ENCODE assay signal across 8 cellular contexts in the genomic region with DNA sequence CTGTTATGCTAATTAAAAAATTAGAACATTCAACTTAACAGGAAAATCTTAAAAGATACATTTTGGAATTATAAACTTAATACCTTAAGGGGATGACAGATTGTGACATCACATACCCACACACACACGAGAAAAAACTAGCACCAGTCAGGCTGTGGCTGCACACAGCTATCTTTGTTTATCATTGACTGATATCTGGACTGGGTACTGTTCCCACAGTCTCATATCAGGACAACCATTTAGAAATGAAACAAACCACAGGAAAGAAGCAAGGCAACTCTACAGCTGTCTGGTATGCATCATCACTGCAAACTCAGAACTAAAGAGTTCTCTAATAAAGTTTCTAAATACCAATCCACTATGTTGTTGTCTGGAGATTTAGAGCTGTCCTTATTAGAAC.
DNase-seq lines count a peak whose midpoint lies in the region; ATAC-seq and TF ChIP-seq lines count a peak whose summit lies in the region.

No MANE protein-coding gene starts in this region.

- DNase-seq in activated CD8-positive, alpha-beta memory T cell treated with anti-CD3 and anti-CD28 coated beads, Interleukin-2, amount 50 U/mL, for 48 hours: peak; percentile 59
- no peak for DNase-seq in activated CD8-positive, alpha-beta memory T cell treated with anti-CD3 and anti-CD28 coated beads for 24 hours
- peak; percentile 36 to 40 for DNase-seq in activated T-cell treated with anti-CD3 and anti-CD28 coated beads, Interleukin-2, amount 50 U/mL, for 48 hours
- DNase-seq in stimulated activated CD8-positive, alpha-beta memory T cell treated with anti-CD3 and anti-CD28 coated beads, Interleukin-4, amount 100 ng/mL, for 24 hours (ENCODE audit: low read depth): peak; percentile 7
- DNase-seq in WTC11 (ENCODE audit: low spot score) (no peak), posterior vena cava (ENCODE audit: low spot score) (no peak)
- DNase-seq in CD4-positive, alpha-beta memory T cell: no peak

- ATAC-seq in HG02885 (IDR thresholded peaks at IDR 0.05; ENCODE audit: poor library complexity, unreplicated experiment): peak; percentile 99
- no peak for ATAC-seq in WTC11

- H3K4me1 Mint-ChIP-seq in WTC11: peaks cover 11% of the 10 kb centered on the region
- H3K4me1 Mint-ChIP-seq in CD4-positive, alpha-beta memory T cell: peaks cover 0 to 7% (median 4%) of the 10 kb centered on the region in 4 donors

- intact Hi-C loops in posterior vena cava (cut with DNase I): no loop called here
- intact Hi-C loops in CD4-positive, alpha-beta memory T cell (cut with micrococcal nuclease): no loop called here

- H3K36me3 ChIP-seq in CD4-positive, alpha-beta memory T cell (ENCODE audit: insufficient read depth, low read length): no peaks in the 10 kb centered on the region

- no peak for TF ChIP-seq CTCF in WTC11 (IDR thresholded peaks at IDR 0.05)

- no peaks in the 10 kb centered on the region for H3K27me3 Mint-ChIP-seq in WTC11 (ENCODE audit: low read depth)
- no peaks in the 10 kb centered on the region for H3K27me3 Mint-ChIP-seq in CD4-positive, alpha-beta memory T cell

- POLR2A ChIA-PET in WTC11 (lab: Charles Lee): no interaction called here
- POLR2A ChIA-PET in CD4-positive, alpha-beta memory T cell (lab: Charles Lee; ENCODE audit: partially characterized antibody): no interaction called here

- H3K4me3 ChIP-seq in CD4-positive, alpha-beta memory T cell (ENCODE audit: low read length in 2 of 2): no peak overlapping the region

- no peaks in the 10 kb centered on the region for H3K9me3 ChIP-seq in CD4-positive, alpha-beta memory T cell (ENCODE audit: control insufficient read depth in 1 of 2, low read length in 2 of 2)

- no peaks in the 10 kb centered on the region for H3K27me3 ChIP-seq in CD4-positive, alpha-beta memory T cell (ENCODE audit: insufficient read depth, low read length)

- peaks cover 19% of the 10 kb centered on the region for H3K9me3 Mint-ChIP-seq in WTC11
- peaks cover 0 to 21% (median 10%) of the 10 kb centered on the region in 8 donors for H3K9me3 Mint-ChIP-seq in CD4-positive, alpha-beta memory T cell

- H3K36me3 Mint-ChIP-seq in WTC11: peaks cover 23% of the 10 kb centered on the region
- peaks cover 50 to 54% of the 10 kb centered on the region in 2 donors for H3K36me3 Mint-ChIP-seq in CD4-positive, alpha-beta memory T cell

- H3K4me3 Mint-ChIP-seq in WTC11: no peak overlapping the region
- no peak overlapping the region for H3K4me3 Mint-ChIP-seq in CD4-positive, alpha-beta memory T cell

- H3K27ac Mint-ChIP-seq in WTC11: no peak overlapping the region
- H3K27ac Mint-ChIP-seq in CD4-positive, alpha-beta memory T cell: no peak overlapping the region

- no peak overlapping the region for H3K27ac ChIP-seq in CD4-positive, alpha-beta memory T cell (ENCODE audit: low read depth, low read length)

- CTCF ChIA-PET in WTC11 (lab: Charles Lee): no interaction called here
- CTCF ChIA-PET in CD4-positive, alpha-beta memory T cell (lab: Charles Lee; ENCODE audit: partially characterized antibody): interaction anchor here (1.2 kb wide), 1 partner anchor 286 kb away, joined by 3 read pairs; no protein-coding TSS in a partner anchor

- H3K4me1 ChIP-seq in CD4-positive, alpha-beta memory T cell (ENCODE audit: insufficient read depth, low read length): no peaks in the 10 kb centered on the region

TF ChIP-seq in WTC11, 78 proteins besides CTCF, POLR2A, EP300 and RAD21 (continues in another document):
- TF ChIP-seq JUN (CRISPR knock-in tag; IDR thresholded peaks at IDR 0.05) (no peak), GABPB1 (CRISPR knock-in tag; IDR thresholded peaks at IDR 0.05) (no peak), ZNF317 (CRISPR knock-in tag; IDR thresholded peaks at IDR 0.05; ENCODE audit: borderline replicate concordance, low read depth) (no peak), NR1H2 (CRISPR knock-in tag; IDR thresholded peaks at IDR 0.05) (no peak), CREB1 (CRISPR knock-in tag; IDR thresholded peaks at IDR 0.05) (no peak), OVOL2 (CRISPR knock-in tag; IDR thresholded peaks at IDR 0.05; ENCODE audit: borderline replicate concordance) (no peak), FOXJ3 (CRISPR knock-in tag; IDR thresholded peaks at IDR 0.05; ENCODE audit: borderline replicate concordance) (no peak), MYBL2 (CRISPR knock-in tag; IDR thresholded peaks at IDR 0.05) (no peak)
- TF ChIP-seq, protein P1, sequence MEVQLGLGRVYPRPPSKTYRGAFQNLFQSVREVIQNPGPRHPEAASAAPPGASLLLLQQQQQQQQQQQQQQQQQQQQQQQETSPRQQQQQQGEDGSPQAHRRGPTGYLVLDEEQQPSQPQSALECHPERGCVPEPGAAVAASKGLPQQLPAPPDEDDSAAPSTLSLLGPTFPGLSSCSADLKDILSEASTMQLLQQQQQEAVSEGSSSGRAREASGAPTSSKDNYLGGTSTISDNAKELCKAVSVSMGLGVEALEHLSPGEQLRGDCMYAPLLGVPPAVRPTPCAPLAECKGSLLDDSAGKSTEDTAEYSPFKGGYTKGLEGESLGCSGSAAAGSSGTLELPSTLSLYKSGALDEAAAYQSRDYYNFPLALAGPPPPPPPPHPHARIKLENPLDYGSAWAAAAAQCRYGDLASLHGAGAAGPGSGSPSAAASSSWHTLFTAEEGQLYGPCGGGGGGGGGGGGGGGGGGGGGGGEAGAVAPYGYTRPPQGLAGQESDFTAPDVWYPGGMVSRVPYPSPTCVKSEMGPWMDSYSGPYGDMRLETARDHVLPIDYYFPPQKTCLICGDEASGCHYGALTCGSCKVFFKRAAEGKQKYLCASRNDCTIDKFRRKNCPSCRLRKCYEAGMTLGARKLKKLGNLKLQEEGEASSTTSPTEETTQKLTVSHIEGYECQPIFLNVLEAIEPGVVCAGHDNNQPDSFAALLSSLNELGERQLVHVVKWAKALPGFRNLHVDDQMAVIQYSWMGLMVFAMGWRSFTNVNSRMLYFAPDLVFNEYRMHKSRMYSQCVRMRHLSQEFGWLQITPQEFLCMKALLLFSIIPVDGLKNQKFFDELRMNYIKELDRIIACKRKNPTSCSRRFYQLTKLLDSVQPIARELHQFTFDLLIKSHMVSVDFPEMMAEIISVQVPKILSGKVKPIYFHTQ (CRISPR knock-in tag; IDR thresholded peaks at IDR 0.05): no peak
- TF ChIP-seq, protein P2, sequence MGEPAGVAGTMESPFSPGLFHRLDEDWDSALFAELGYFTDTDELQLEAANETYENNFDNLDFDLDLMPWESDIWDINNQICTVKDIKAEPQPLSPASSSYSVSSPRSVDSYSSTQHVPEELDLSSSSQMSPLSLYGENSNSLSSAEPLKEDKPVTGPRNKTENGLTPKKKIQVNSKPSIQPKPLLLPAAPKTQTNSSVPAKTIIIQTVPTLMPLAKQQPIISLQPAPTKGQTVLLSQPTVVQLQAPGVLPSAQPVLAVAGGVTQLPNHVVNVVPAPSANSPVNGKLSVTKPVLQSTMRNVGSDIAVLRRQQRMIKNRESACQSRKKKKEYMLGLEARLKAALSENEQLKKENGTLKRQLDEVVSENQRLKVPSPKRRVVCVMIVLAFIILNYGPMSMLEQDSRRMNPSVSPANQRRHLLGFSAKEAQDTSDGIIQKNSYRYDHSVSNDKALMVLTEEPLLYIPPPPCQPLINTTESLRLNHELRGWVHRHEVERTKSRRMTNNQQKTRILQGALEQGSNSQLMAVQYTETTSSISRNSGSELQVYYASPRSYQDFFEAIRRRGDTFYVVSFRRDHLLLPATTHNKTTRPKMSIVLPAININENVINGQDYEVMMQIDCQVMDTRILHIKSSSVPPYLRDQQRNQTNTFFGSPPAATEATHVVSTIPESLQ (CRISPR knock-in tag; IDR thresholded peaks at IDR 0.05): no peak
- TF ChIP-seq, protein P3, sequence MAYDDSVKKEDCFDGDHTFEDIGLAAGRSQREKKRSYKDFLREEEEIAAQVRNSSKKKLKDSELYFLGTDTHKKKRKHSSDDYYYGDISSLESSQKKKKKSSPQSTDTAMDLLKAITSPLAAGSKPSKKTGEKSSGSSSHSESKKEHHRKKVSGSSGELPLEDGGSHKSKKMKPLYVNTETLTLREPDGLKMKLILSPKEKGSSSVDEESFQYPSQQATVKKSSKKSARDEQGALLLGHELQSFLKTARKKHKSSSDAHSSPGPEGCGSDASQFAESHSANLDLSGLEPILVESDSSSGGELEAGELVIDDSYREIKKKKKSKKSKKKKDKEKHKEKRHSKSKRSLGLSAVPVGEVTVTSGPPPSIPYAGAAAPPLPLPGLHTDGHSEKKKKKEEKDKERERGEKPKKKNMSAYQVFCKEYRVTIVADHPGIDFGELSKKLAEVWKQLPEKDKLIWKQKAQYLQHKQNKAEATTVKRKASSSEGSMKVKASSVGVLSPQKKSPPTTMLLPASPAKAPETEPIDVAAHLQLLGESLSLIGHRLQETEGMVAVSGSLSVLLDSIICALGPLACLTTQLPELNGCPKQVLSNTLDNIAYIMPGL (CRISPR knock-in tag; IDR thresholded peaks at IDR 0.05): no peak
- TF ChIP-seq, protein P4, sequence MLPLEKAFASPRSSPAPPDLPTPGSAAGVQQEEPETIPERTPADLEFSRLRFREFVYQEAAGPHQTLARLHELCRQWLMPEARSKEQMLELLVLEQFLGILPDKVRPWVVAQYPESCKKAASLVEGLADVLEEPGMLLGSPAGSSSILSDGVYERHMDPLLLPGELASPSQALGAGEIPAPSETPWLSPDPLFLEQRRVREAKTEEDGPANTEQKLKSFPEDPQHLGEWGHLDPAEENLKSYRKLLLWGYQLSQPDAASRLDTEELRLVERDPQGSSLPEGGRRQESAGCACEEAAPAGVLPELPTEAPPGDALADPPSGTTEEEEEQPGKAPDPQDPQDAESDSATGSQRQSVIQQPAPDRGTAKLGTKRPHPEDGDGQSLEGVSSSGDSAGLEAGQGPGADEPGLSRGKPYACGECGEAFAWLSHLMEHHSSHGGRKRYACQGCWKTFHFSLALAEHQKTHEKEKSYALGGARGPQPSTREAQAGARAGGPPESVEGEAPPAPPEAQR (CRISPR knock-in tag; IDR thresholded peaks at IDR 0.05): no peak
- TF ChIP-seq, protein P5, sequence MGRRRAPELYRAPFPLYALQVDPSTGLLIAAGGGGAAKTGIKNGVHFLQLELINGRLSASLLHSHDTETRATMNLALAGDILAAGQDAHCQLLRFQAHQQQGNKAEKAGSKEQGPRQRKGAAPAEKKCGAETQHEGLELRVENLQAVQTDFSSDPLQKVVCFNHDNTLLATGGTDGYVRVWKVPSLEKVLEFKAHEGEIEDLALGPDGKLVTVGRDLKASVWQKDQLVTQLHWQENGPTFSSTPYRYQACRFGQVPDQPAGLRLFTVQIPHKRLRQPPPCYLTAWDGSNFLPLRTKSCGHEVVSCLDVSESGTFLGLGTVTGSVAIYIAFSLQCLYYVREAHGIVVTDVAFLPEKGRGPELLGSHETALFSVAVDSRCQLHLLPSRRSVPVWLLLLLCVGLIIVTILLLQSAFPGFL (CRISPR knock-in tag; IDR thresholded peaks at IDR 0.05; ENCODE audit: borderline replicate concordance): no peak
- TF ChIP-seq, protein P6, sequence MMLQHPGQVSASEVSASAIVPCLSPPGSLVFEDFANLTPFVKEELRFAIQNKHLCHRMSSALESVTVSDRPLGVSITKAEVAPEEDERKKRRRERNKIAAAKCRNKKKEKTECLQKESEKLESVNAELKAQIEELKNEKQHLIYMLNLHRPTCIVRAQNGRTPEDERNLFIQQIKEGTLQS (CRISPR knock-in tag; conservative IDR thresholded peaks at IDR 0.05): no peak

Comparison
In these comparisons a context has a peak if more than half of its experiments do, and no peak if none do; other contexts are left out.
1. DNase-seq: peak in activated CD8-positive, alpha-beta memory T cell treated with anti-CD3 and anti-CD28 coated beads, Interleukin-2, amount 50 U/mL, for 48 hours (single experiment), activated T-cell treated with anti-CD3 and anti-CD28 coated beads, Interleukin-2, amount 50 U/mL, for 48 hours (2 of 2) and stimulated activated CD8-positive, alpha-beta memory T cell treated with anti-CD3 and anti-CD28 coated beads, Interleukin-4, amount 100 ng/mL, for 24 hours (single experiment); none in activated CD8-positive, alpha-beta memory T cell treated with anti-CD3 and anti-CD28 coated beads for 24 hours (single experiment), WTC11 (single experiment), posterior vena cava (single experiment) and CD4-positive, alpha-beta memory T cell (0 of 5).